Comparison of ENCODE assay signal across 1 cellular context in the genomic region with DNA sequence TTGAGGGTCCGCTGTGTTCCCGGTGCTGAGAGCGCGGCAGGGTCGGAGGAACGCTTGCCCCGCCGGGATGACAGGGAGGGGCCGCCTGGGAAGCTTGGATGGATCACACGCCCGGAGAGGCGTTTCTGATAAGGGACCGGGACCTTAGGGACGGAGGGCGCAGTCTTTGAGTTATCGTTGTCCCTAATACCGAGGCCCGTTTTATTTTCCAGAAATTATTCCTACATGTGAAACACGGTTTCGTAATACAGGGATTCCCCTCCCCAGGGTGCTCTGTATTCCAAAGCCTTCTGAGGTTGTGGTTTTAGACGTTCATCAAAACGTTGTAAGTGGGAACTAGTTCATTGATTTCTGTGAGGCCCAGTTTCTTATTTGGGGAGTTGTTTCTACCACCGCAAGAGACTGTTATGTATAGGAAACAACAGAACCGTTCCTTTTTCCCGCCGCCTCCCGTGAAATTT.
TF ChIP-seq lines count a peak whose summit lies in the region.

No MANE protein-coding gene starts in this region.

TF ChIP-seq in K562, 482 proteins besides CTCF, POLR2A, EP300 and RAD21 (continued from another document):
- TF ChIP-seq, protein P1, sequence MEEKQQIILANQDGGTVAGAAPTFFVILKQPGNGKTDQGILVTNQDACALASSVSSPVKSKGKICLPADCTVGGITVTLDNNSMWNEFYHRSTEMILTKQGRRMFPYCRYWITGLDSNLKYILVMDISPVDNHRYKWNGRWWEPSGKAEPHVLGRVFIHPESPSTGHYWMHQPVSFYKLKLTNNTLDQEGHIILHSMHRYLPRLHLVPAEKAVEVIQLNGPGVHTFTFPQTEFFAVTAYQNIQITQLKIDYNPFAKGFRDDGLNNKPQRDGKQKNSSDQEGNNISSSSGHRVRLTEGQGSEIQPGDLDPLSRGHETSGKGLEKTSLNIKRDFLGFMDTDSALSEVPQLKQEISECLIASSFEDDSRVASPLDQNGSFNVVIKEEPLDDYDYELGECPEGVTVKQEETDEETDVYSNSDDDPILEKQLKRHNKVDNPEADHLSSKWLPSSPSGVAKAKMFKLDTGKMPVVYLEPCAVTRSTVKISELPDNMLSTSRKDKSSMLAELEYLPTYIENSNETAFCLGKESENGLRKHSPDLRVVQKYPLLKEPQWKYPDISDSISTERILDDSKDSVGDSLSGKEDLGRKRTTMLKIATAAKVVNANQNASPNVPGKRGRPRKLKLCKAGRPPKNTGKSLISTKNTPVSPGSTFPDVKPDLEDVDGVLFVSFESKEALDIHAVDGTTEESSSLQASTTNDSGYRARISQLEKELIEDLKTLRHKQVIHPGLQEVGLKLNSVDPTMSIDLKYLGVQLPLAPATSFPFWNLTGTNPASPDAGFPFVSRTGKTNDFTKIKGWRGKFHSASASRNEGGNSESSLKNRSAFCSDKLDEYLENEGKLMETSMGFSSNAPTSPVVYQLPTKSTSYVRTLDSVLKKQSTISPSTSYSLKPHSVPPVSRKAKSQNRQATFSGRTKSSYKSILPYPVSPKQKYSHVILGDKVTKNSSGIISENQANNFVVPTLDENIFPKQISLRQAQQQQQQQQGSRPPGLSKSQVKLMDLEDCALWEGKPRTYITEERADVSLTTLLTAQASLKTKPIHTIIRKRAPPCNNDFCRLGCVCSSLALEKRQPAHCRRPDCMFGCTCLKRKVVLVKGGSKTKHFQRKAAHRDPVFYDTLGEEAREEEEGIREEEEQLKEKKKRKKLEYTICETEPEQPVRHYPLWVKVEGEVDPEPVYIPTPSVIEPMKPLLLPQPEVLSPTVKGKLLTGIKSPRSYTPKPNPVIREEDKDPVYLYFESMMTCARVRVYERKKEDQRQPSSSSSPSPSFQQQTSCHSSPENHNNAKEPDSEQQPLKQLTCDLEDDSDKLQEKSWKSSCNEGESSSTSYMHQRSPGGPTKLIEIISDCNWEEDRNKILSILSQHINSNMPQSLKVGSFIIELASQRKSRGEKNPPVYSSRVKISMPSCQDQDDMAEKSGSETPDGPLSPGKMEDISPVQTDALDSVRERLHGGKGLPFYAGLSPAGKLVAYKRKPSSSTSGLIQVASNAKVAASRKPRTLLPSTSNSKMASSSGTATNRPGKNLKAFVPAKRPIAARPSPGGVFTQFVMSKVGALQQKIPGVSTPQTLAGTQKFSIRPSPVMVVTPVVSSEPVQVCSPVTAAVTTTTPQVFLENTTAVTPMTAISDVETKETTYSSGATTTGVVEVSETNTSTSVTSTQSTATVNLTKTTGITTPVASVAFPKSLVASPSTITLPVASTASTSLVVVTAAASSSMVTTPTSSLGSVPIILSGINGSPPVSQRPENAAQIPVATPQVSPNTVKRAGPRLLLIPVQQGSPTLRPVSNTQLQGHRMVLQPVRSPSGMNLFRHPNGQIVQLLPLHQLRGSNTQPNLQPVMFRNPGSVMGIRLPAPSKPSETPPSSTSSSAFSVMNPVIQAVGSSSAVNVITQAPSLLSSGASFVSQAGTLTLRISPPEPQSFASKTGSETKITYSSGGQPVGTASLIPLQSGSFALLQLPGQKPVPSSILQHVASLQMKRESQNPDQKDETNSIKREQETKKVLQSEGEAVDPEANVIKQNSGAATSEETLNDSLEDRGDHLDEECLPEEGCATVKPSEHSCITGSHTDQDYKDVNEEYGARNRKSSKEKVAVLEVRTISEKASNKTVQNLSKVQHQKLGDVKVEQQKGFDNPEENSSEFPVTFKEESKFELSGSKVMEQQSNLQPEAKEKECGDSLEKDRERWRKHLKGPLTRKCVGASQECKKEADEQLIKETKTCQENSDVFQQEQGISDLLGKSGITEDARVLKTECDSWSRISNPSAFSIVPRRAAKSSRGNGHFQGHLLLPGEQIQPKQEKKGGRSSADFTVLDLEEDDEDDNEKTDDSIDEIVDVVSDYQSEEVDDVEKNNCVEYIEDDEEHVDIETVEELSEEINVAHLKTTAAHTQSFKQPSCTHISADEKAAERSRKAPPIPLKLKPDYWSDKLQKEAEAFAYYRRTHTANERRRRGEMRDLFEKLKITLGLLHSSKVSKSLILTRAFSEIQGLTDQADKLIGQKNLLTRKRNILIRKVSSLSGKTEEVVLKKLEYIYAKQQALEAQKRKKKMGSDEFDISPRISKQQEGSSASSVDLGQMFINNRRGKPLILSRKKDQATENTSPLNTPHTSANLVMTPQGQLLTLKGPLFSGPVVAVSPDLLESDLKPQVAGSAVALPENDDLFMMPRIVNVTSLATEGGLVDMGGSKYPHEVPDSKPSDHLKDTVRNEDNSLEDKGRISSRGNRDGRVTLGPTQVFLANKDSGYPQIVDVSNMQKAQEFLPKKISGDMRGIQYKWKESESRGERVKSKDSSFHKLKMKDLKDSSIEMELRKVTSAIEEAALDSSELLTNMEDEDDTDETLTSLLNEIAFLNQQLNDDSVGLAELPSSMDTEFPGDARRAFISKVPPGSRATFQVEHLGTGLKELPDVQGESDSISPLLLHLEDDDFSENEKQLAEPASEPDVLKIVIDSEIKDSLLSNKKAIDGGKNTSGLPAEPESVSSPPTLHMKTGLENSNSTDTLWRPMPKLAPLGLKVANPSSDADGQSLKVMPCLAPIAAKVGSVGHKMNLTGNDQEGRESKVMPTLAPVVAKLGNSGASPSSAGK (IDR thresholded peaks at IDR 0.05) = 0 out of 2 replicates have a peak, but pooled peaks have one; percentile 4
- TF ChIP-seq POU5F1 (IDR thresholded peaks at IDR 0.05; ENCODE audit: borderline replicate concordance, low read depth, low read length, partially characterized antibody) (no peak), FOXP1 (CRISPR knock-in tag; IDR thresholded peaks at IDR 0.05) (no peak), HDAC2 (IDR thresholded peaks at IDR 0.05) (0 out of 2 replicates have a peak, but pooled peaks have one; percentile 29), CBFB (CRISPR knock-in tag; IDR thresholded peaks at IDR 0.05) (no peak), SMARCE1 (IDR thresholded peaks at IDR 0.05) (peak; percentile 37; the same call in 1 of the 2 replicates), ZSCAN29 (IDR thresholded peaks at IDR 0.05) (0 out of 2 replicates have a peak, but pooled peaks have one; percentile 9), TCF7L2 (IDR thresholded peaks at IDR 0.05; ENCODE audit: low read depth, low read length) (no peak), XRCC5 (IDR thresholded peaks at IDR 0.05; ENCODE audit: low read depth, low read length) (no peak), RNF2 (IDR thresholded peaks at IDR 0.05) (0 out of 2 replicates have a peak, but pooled peaks have one; percentile 3), NFATC3 (IDR thresholded peaks at IDR 0.05) (no peak)
- TF ChIP-seq, protein P2, sequence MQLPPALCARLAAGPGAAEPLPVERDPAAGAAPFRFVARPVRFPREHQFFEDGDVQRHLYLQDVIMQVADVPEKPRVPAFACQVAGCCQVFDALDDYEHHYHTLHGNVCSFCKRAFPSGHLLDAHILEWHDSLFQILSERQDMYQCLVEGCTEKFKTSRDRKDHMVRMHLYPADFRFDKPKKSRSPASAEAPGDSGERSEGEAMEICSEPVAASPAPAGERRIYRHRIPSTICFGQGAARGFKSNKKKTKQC (CRISPR knock-in tag; IDR thresholded peaks at IDR 0.05) = no peak
- TF ChIP-seq, protein P3, sequence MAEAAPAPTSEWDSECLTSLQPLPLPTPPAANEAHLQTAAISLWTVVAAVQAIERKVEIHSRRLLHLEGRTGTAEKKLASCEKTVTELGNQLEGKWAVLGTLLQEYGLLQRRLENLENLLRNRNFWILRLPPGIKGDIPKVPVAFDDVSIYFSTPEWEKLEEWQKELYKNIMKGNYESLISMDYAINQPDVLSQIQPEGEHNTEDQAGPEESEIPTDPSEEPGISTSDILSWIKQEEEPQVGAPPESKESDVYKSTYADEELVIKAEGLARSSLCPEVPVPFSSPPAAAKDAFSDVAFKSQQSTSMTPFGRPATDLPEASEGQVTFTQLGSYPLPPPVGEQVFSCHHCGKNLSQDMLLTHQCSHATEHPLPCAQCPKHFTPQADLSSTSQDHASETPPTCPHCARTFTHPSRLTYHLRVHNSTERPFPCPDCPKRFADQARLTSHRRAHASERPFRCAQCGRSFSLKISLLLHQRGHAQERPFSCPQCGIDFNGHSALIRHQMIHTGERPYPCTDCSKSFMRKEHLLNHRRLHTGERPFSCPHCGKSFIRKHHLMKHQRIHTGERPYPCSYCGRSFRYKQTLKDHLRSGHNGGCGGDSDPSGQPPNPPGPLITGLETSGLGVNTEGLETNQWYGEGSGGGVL (CRISPR knock-in tag; IDR thresholded peaks at IDR 0.05) = no peak
- TF ChIP-seq, protein P4, sequence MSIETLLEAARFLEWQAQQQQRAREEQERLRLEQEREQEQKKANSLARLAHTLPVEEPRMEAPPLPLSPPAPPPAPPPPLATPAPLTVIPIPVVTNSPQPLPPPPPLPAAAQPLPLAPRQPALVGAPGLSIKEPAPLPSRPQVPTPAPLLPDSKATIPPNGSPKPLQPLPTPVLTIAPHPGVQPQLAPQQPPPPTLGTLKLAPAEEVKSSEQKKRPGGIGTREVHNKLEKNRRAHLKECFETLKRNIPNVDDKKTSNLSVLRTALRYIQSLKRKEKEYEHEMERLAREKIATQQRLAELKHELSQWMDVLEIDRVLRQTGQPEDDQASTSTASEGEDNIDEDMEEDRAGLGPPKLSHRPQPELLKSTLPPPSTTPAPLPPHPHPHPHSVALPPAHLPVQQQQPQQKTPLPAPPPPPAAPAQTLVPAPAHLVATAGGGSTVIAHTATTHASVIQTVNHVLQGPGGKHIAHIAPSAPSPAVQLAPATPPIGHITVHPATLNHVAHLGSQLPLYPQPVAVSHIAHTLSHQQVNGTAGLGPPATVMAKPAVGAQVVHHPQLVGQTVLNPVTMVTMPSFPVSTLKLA (conservative IDR thresholded peaks at IDR 0.05) = 0 out of 4 replicates have a peak, but pooled peaks of 1 of the 2 experiments have one; percentile 7
- TF ChIP-seq, protein P5, sequence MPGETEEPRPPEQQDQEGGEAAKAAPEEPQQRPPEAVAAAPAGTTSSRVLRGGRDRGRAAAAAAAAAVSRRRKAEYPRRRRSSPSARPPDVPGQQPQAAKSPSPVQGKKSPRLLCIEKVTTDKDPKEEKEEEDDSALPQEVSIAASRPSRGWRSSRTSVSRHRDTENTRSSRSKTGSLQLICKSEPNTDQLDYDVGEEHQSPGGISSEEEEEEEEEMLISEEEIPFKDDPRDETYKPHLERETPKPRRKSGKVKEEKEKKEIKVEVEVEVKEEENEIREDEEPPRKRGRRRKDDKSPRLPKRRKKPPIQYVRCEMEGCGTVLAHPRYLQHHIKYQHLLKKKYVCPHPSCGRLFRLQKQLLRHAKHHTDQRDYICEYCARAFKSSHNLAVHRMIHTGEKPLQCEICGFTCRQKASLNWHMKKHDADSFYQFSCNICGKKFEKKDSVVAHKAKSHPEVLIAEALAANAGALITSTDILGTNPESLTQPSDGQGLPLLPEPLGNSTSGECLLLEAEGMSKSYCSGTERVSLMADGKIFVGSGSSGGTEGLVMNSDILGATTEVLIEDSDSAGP (CRISPR knock-in tag; IDR thresholded peaks at IDR 0.05) = no peak
- TF ChIP-seq, protein P6, sequence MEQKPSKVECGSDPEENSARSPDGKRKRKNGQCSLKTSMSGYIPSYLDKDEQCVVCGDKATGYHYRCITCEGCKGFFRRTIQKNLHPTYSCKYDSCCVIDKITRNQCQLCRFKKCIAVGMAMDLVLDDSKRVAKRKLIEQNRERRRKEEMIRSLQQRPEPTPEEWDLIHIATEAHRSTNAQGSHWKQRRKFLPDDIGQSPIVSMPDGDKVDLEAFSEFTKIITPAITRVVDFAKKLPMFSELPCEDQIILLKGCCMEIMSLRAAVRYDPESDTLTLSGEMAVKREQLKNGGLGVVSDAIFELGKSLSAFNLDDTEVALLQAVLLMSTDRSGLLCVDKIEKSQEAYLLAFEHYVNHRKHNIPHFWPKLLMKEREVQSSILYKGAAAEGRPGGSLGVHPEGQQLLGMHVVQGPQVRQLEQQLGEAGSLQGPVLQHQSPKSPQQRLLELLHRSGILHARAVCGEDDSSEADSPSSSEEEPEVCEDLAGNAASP (IDR thresholded peaks at IDR 0.05) = no peak
- TF ChIP-seq, protein P7, sequence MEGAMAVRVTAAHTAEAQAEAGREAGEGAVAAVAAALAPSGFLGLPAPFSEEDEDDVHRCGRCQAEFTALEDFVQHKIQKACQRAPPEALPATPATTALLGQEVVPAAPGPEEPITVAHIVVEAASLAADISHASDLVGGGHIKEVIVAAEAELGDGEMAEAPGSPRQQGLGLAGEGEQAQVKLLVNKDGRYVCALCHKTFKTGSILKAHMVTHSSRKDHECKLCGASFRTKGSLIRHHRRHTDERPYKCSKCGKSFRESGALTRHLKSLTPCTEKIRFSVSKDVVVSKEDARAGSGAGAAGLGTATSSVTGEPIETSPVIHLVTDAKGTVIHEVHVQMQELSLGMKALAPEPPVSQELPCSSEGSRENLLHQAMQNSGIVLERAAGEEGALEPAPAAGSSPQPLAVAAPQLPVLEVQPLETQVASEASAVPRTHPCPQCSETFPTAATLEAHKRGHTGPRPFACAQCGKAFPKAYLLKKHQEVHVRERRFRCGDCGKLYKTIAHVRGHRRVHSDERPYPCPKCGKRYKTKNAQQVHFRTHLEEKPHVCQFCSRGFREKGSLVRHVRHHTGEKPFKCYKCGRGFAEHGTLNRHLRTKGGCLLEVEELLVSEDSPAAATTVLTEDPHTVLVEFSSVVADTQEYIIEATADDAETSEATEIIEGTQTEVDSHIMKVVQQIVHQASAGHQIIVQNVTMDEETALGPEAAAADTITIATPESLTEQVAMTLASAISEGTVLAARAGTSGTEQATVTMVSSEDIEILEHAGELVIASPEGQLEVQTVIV (CRISPR knock-in tag; IDR thresholded peaks at IDR 0.05; ENCODE audit: borderline replicate concordance) = no peak
